Comparison of ENCODE assay signal across 8 cellular contexts in genomic region chr12:92649511-92650227, GRCh38. TPM values are rescaled to one million over a fixed set of nuclear protein-coding genes. Genes with fewer than 3 reads are reported as not detected.
DNase-seq lines count a peak whose midpoint lies in the region; ATAC-seq and TF ChIP-seq lines count a peak whose summit lies in the region.

No MANE protein-coding gene starts in this region.

- in situ Hi-C loops in KBM-7 (cut with MboI; ENCODE audit: low pct_unique_long_range_greater_than_20kb, low sequenced_read_pairs), result loop anchor here (25.0 kb wide), 1 partner anchor 1262 kb away; no protein-coding TSS in a partner anchor

- no peaks in the 10 kb centered on the region for H3K27me3 ChIP-seq in PC-9 (ENCODE audit: insufficient read depth, low read depth)
- no peaks in the 10 kb centered on the region for H3K27me3 ChIP-seq in thyroid gland

- ATAC-seq in GM21528 (IDR thresholded peaks at IDR 0.05; ENCODE audit: low FRiP score, unreplicated experiment), result peak; percentile 72

- TF ChIP-seq POLR2A in thyroid gland (IDR thresholded peaks at IDR 0.05), result no peak

- H3K9me3 ChIP-seq in PC-9 (ENCODE audit: insufficient read depth, low read depth), result no peaks in the 10 kb centered on the region
- H3K9me3 ChIP-seq in thyroid gland, result no peaks in the 10 kb centered on the region

- H3K27ac ChIP-seq in PC-9, result no peak overlapping the region
- H3K27ac ChIP-seq in thyroid gland, result no peak overlapping the region

- DNase-seq in DMS153 treated with DMSO at 0.1 percent for 48 hours (lab: John Stamatoyannopoulos, UW; ENCODE audit: unreplicated experiment) (peak; percentile 74), KBM-7 (peak; percentile 63), PC-9 (peak; percentile 53 to 54), fibroblast of pulmonary artery (ENCODE audit: low read depth) (peak; percentile 91), nucleus accumbens (lab: John Stamatoyannopoulos, UW) (peak in 48 of 56 donors; percentile 1 to 72 (median 30)), thyroid gland (peak; percentile 58 to 68)
- DNase-seq in activated T-cell treated with anti-CD3 and anti-CD28 coated beads, Interleukin-2, amount 50 U/mL, for 48 hours, result peak; percentile 50 to 57

- H3K9me2 ChIP-seq in PC-9 (ENCODE audit: insufficient read depth), result no peaks in the 10 kb centered on the region

- CTCF ChIA-PET in PC-9 (lab: Charles Lee), result interaction anchor here (1.0 kb wide), 1 partner anchor 149 kb away, joined by 5 read pairs; no protein-coding TSS in a partner anchor

- peak overlapping the region; percentile 58; the same call in 1 of the 2 replicates for H2AFZ ChIP-seq in PC-9

- H3K36me3 ChIP-seq in PC-9 (ENCODE audit: low read depth), result no peaks in the 10 kb centered on the region
- no peaks in the 10 kb centered on the region for H3K36me3 ChIP-seq in thyroid gland

- H3K4me3 ChIP-seq in PC-9 (no peak overlapping the region), fibroblast of pulmonary artery (replicated peaks; ENCODE audit: low read depth, low read length) (no peak overlapping the region), thyroid gland (replicated peaks in 1 of 3) (no peak overlapping the region)

- no peaks in the 10 kb centered on the region for H4K20me1 ChIP-seq in PC-9 (ENCODE audit: insufficient read depth)

- POLR2A ChIA-PET in PC-9 (lab: Charles Lee; ENCODE audit: unreplicated experiment), result interaction anchor here (0.6 kb wide), 1 partner anchor 1293 kb away, joined by 6 read pairs; no protein-coding TSS in a partner anchor

- no TSS peak for BruUV-seq in PC-9 (replicated peaks; lab: Mats Ljungman, UMichigan)

- peak; percentile 78 for TF ChIP-seq CTCF in PC-9 (conservative IDR thresholded peaks at IDR 0.05)
- TF ChIP-seq CTCF in fibroblast of pulmonary artery (IDR thresholded peaks at IDR 0.05; ENCODE audit: low read length, missing control alignments), result peak; percentile 83
- TF ChIP-seq CTCF in thyroid gland (IDR thresholded peaks at IDR 0.05), result peak; percentile 27 to 88 (median 70)

- H3K4me1 ChIP-seq in PC-9 (replicated peaks; ENCODE audit: insufficient read depth), result peaks cover 15% of the 10 kb centered on the region
- peaks cover 9 to 10% of the 10 kb centered on the region in 2 donors for H3K4me1 ChIP-seq in thyroid gland

- intact Hi-C loops in PC-9 (cut with micrococcal nuclease; ENCODE audit: unreplicated experiment) (loop anchor here (1.0 to 10.0 kb wide), 6 partner anchors 41 to 1675 kb away; partner anchors contain the start of gene BTG1), thyroid gland (cut with DNase I) (loop anchor here (10.0 kb wide), 3 partner anchors 65 to 1275 kb away; partner anchors contain the start of gene BTG1)

- WGBS in thyroid gland, 2 donors, result 51 to 54% methylated on average over 11 of the region's 11 CpGs

- H3K4me2 ChIP-seq in PC-9, result peak overlapping the region; percentile 46

- H3K79me2 ChIP-seq in PC-9 (ENCODE audit: low read depth), result no peaks in the 10 kb centered on the region

- H3F3A ChIP-seq in PC-9 (ENCODE audit: insufficient read depth, low read depth), result no peaks in the 10 kb centered on the region

RNA-seq across cellular contexts. Expression of gene PLEKHG7, which starts 53.1 kb away (rescaled TPM):
- not detected in 2 replicates for total RNA-seq in PC-9 (2021)
- total RNA-seq in thyroid gland, result not detected

Comparison
In these comparisons a context has a peak if more than half of its experiments do, and no peak if none do; other contexts are left out.
1. DNase-seq: peak in every context shown above with its lines; median percentile 91 in fibroblast of pulmonary artery; 74 in DMS153 treated with DMSO at 0.1 percent for 48 hours; 63 in KBM-7; 63 in thyroid gland; 54 in PC-9; 54 in activated T-cell treated with anti-CD3 and anti-CD28 coated beads, Interleukin-2, amount 50 U/mL, for 48 hours; 30 in nucleus accumbens.